Comparison of ENCODE assay signal across 9 cellular contexts in the genomic region with DNA sequence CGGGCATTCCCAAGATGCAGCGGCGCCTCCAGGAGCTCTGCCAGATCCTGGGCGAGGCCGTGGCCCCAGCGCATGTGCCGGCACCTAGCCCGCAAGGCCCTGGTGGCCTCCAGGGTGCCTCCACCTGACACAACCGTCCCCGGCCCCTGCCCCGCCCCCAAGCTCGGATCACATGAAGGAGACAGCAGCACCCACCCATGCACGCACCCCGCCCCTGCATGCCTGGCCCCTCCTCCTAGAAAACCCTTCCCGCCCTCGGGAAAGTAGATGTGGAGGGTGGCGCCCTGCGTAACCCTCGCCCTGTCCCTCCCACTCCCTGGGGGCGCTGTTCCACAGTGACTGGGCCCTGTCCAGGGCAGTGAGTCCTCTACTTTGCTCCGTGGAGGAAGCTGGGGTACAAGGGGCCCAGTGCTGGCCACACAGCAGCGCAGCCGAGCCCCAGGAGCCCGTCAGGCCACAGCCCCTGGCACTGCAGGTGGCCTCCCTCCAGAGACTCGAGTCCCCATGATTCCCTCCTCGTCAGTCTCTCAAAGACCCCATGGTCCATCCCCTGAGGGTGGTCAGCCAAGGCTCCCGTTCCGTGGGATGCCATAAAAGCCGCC. TPM values are rescaled to one million over a fixed set of nuclear protein-coding genes. Genes with fewer than 3 reads are reported as not detected.
A peak's percentile ranks its signal among the peaks of the same experiment; 100 is the strongest.
DNase-seq lines count a peak whose midpoint lies in the region; ATAC-seq, FAIRE-seq and TF ChIP-seq lines count a peak whose summit lies in the region.
"Not testable (repeated sequence)": the region's sequence is repeated elsewhere in the genome, so short reads cannot be mapped to it uniquely, and the experiment has no call there.
"Had no signal": no experiment of that assay in that cellular context is flagged by ENCODE, and none has a peak within 500 bp of the region (broad histone marks: within the 10 kb centered on the region; RNA-seq: fewer than 3 reads in every experiment).

No MANE protein-coding gene starts in this region.

- not testable (repeated sequence) for TF ChIP-seq EP300 in K562 (IDR thresholded peaks at IDR 0.05; ENCODE audit: low read length); ovary (IDR thresholded peaks at IDR 0.05); tibial nerve (IDR thresholded peaks at IDR 0.05)

- H3K9ac ChIP-seq in BLaER1 treated with 17β-estradiol and CSF1 and Interleukin-3, amounts not matched to agents 10 nM and 100 nM: peak overlapping the region in 3 of 11 experiments; percentile 8 to 44 (median 22); a peak in 1 of 22 replicates
- peak overlapping the region; percentile 44 for H3K9ac ChIP-seq in HUES6 (ENCODE audit: low read length)
- H3K9ac ChIP-seq in K562 (ENCODE audit: insufficient read depth in 1 of 2, low read depth in 2 of 2, low read length in 2 of 2): peak overlapping the region; percentile 78 to 89

- peak; percentile 83 for FAIRE-seq in K562 (lab: Jason Lieb, UNC)

- peak; percentile 81 for DNase-seq in NCI-H69 (lab: John Stamatoyannopoulos, UW)
- DNase-seq in K562 (ENCODE audit: extremely low read depth in 1 of 4, low spot score in 3 of 4): peak; percentile 76 to 95 (median 78)
- peak; percentile 32 for DNase-seq in fibroblast of villous mesenchyme (ENCODE audit: low read depth)
- peak; percentile 58 to 77 (median 64) for DNase-seq in ovary
- DNase-seq in tibial nerve (ENCODE audit: low spot score in 2 of 2): peak; percentile 73 to 77

- peak; percentile 33 to 63 (median 53); a peak in 4 of 6 replicates for TF ChIP-seq CTCF in K562 (IDR thresholded peaks at IDR 0.05 in 2 of 3, conservative IDR thresholded peaks at IDR 0.05 in 1 of 3; ENCODE audit: insufficient read depth in 2 of 3, low read depth in 1 of 3, low read length in 3 of 3)
- not testable (repeated sequence) for TF ChIP-seq CTCF in fibroblast of villous mesenchyme (IDR thresholded peaks at IDR 0.05; ENCODE audit: insufficient read depth, low read depth, low read length); ovary (IDR thresholded peaks at IDR 0.05); tibial nerve (IDR thresholded peaks at IDR 0.05)

- peaks cover 0 to 54% (median 21%) of the 10 kb centered on the region in 11 experiments; a peak in 15 of 22 replicates for H4K20me1 ChIP-seq in BLaER1 treated with 17β-estradiol and CSF1 and Interleukin-3, amounts not matched to agents 10 nM and 100 nM
- not testable (repeated sequence) for H4K20me1 ChIP-seq in K562 (replicated peaks; ENCODE audit: control insufficient read depth, insufficient read depth, low read length)

- ATAC-seq in K562: peak; percentile 88

- POLR2A ChIA-PET in K562 (lab: Yijun Ruan, JAX): interaction anchor here (0.7 kb wide), 2 partner anchors 179 to 680 kb away, joined by 3 to 5 read pairs; no protein-coding TSS in a partner anchor

- CTCF ChIA-PET in K562 (lab: Yijun Ruan, JAX; ENCODE audit: low intra/inter-chr PET ratio): not testable (repeated sequence)

- H2AFZ ChIP-seq in K562 (ENCODE audit: low read depth, low read length): peak overlapping the region; percentile 81

- BruUV-seq in K562 (replicated peaks; lab: Mats Ljungman, UMichigan): not testable (repeated sequence)

- intact Hi-C loops in K562 (cut with micrococcal nuclease): loop anchor here (1.0 kb wide), 1 partner anchor 17 kb away; no protein-coding TSS in a partner anchor
- intact Hi-C loops in ovary (cut with DNase I): not testable (repeated sequence)

- H3K4me1 ChIP-seq in BLaER1 treated with 17β-estradiol and CSF1 and Interleukin-3, amounts not matched to agents 10 nM and 100 nM: peaks cover 26 to 64% (median 54%) of the 10 kb centered on the region in 10 experiments
- H3K4me1 ChIP-seq in HUES6 (ENCODE audit: control insufficient read depth, insufficient read depth, low read length); ovary (ENCODE audit: insufficient read depth): not testable (repeated sequence)
- peaks cover 0 to 52% of the 10 kb centered on the region in 2 experiments; a peak in 3 of 5 replicates for H3K4me1 ChIP-seq in K562 (replicated peaks in 1 of 2; ENCODE audit: control insufficient read depth in 2 of 2, insufficient read depth in 2 of 2, low read length in 2 of 2)
- peaks cover 0 to 17% (median 4%) of the 10 kb centered on the region in 4 donors for H3K4me1 ChIP-seq in tibial nerve

- peak overlapping the region; percentile 48 to 75 (median 69) for H3K4me2 ChIP-seq in BLaER1 treated with 17β-estradiol and CSF1 and Interleukin-3, amounts not matched to agents 10 nM and 100 nM
- H3K4me2 ChIP-seq in K562 (ENCODE audit: insufficient read depth, low read length): peak overlapping the region; percentile 81

- peak; percentile 82 for TF ChIP-seq POLR2A in K562 (conservative IDR thresholded peaks at IDR 0.05)
- not testable (repeated sequence) for TF ChIP-seq POLR2A in ovary (IDR thresholded peaks at IDR 0.05); tibial nerve (IDR thresholded peaks at IDR 0.05)

- peaks cover 9 to 66% (median 35%) of the 10 kb centered on the region in 11 experiments; a peak in 20 of 22 replicates for H3K27me3 ChIP-seq in BLaER1 treated with 17β-estradiol and CSF1 and Interleukin-3, amounts not matched to agents 10 nM and 100 nM
- H3K27me3 ChIP-seq in HUES6 (ENCODE audit: control insufficient read depth, insufficient read depth, low read length); K562 (ENCODE audit: control insufficient read depth in 2 of 2, insufficient read depth in 2 of 2, low read length in 2 of 2); layer of hippocampus (ENCODE audit: control insufficient read depth, insufficient read depth, low read length); ovary; tibial nerve: not testable (repeated sequence)

- H3K79me2 ChIP-seq in K562 (ENCODE audit: control insufficient read depth, insufficient read depth, low read length): not testable (repeated sequence)

- H3K27ac ChIP-seq in BLaER1 treated with 17β-estradiol and CSF1 and Interleukin-3, amounts not matched to agents 10 nM and 100 nM; ovary: not testable (repeated sequence)
- peak overlapping the region; percentile 30; the same call in 1 of the 2 replicates for H3K27ac ChIP-seq in HUES6 (ENCODE audit: low read depth, low read length)
- H3K27ac ChIP-seq in K562 (ENCODE audit: extremely low read depth, low read depth, low read length): peak overlapping the region; percentile 79
- peak overlapping the region; percentile 30 for H3K27ac ChIP-seq in layer of hippocampus (ENCODE audit: low read depth, low read length)
- peak overlapping the region; percentile 30 to 81 (median 56) for H3K27ac ChIP-seq in tibial nerve

- 1% methylated on average over 10 of the region's 29 CpGs for WGBS in K562 (ENCODE audit: insufficient coverage, low coverage, missing lambda C conversion rate)
- 28 to 45% (median 45%) methylated on average over 15 to 28 of the region's 29 CpGs for WGBS in ovary, 3 donors
- WGBS in tibial nerve, 2 donors: 37 to 100% methylated on average over 1 to 29 of the region's 29 CpGs

- H3K36me3 ChIP-seq in BLaER1 treated with 17β-estradiol and CSF1 and Interleukin-3, amounts not matched to agents 10 nM and 100 nM: peaks cover 0 to 19% (median 0%) of the 10 kb centered on the region in 11 experiments; a peak in 3 of 22 replicates
- H3K36me3 ChIP-seq in HUES6 (ENCODE audit: control insufficient read depth, insufficient read depth, low read length); K562 (ENCODE audit: control insufficient read depth, insufficient read depth, low read length); ovary; tibial nerve: not testable (repeated sequence)

- not testable (repeated sequence) for H3K9me3 ChIP-seq in BLaER1 treated with 17β-estradiol and CSF1 and Interleukin-3, amounts not matched to agents 10 nM and 100 nM (replicated peaks in 1 of 11); HUES6 (ENCODE audit: control insufficient read depth, insufficient read depth, low read depth, low read length); K562 (replicated peaks; ENCODE audit: control insufficient read depth, insufficient read depth, low read depth, low read length); ovary; tibial nerve

- peak overlapping the region in 1 of 10 experiments; percentile 36; a peak in 1 of 20 replicates for H3K4me3 ChIP-seq in BLaER1 treated with 17β-estradiol and CSF1 and Interleukin-3, amounts not matched to agents 10 nM and 100 nM
- H3K4me3 ChIP-seq in HUES6 (ENCODE audit: low read depth, low read length): peak overlapping the region; percentile 65
- H3K4me3 ChIP-seq in K562: peak overlapping the region; percentile 42
- not testable (repeated sequence) for H3K4me3 ChIP-seq in fibroblast of villous mesenchyme (ENCODE audit: low read depth, low read length); ovary
- H3K4me3 ChIP-seq in tibial nerve: peak overlapping the region in 3 of 4 donors; percentile 9 to 23 (median 15)

- TF ChIP-seq RAD21 in K562 (CRISPR knock-in tag; conservative IDR thresholded peaks at IDR 0.05 in 1 of 2, IDR thresholded peaks at IDR 0.05 in 1 of 2): peak in 1 of 2 experiments; percentile 29; a peak in 2 of 4 replicates

- not testable (repeated sequence) for H3K9me1 ChIP-seq in K562 (ENCODE audit: control insufficient read depth, insufficient read depth, low read length)

- in situ Hi-C loops in K562 (cut with MboI): not testable (repeated sequence)

RNA-seq across cellular contexts. Expression of a gene that starts 19.1 kb away (rescaled TPM):
- total RNA-seq in K562 (2011; cell fraction: chromatin; rRNA removed; ENCODE audit: low replicate concordance): 3.4 and 16.6 TPM in 2 replicates
- 12.9 and 17.3 TPM in 2 replicates for total RNA-seq in K562 (2011; cell fraction: nucleolus; rRNA removed)
- 7.3 TPM in 2 replicates for total RNA-seq in K562 (2011; cell fraction: nucleoplasm; rRNA removed)
- total RNA-seq in K562 (2014; rRNA removed): 3.9 and 6.0 TPM in 2 replicates
- total RNA-seq in K562 (2014; rRNA removed; fragmentation: Illumina TruSeq; extraction: Trizol): 0.80 and 1.4 TPM in 2 replicates
- 2.8 and 3.1 TPM in 2 replicates for total RNA-seq in K562 (2015; rRNA removed; fragmentation: Illumina TruSeq; extraction: Trizol)
- 6.9 and 7.1 TPM in 2 replicates for total RNA-seq in K562 (2021)
- polyA plus RNA-seq in K562 (2011; rRNA removed): 1.6 and 3.8 TPM in 2 replicates
- 2.8 and 5.5 TPM in 2 replicates for polyA plus RNA-seq in K562 (2011; cell fraction: cytosol; rRNA removed)
- polyA plus RNA-seq in K562 (2011; cell fraction: nucleus; rRNA removed): 8.7 and 16.4 TPM in 2 replicates
- polyA plus RNA-seq in K562 (2012): 6.3 and 9.6 TPM in 2 replicates
- 2.2 and 3.5 TPM in 2 replicates for polyA plus RNA-seq in K562 (2014; fragmentation: Illumina TruSeq; extraction: Trizol)
- polyA plus RNA-seq in K562 (2014; fragmentation: Nextera tagmentation; extraction: Ambion mirVana): under 1 TPM; 0.07 to 0.18 TPM
- 3.8 and 5.2 TPM in 2 replicates for polyA plus RNA-seq in K562 (2014; rRNA removed)
- 1.8 and 2.6 TPM in 2 replicates for polyA minus RNA-seq in K562 (2011; rRNA and poly(A)+ RNA removed)
- 4.3 and 4.4 TPM in 2 replicates for polyA minus RNA-seq in K562 (2011; cell fraction: cytosol; rRNA and poly(A)+ RNA removed)
- polyA minus RNA-seq in K562 (2011; cell fraction: nucleus; rRNA and poly(A)+ RNA removed): 7.9 and 8.4 TPM in 2 replicates
- 15.5 and 19.3 TPM in 2 replicates for total RNA-seq in fibroblast of villous mesenchyme
- total RNA-seq in ovary: 10 to 100 TPM in 1 of 7 donors, 1 to 10 TPM in 6; 6.1 to 11.1 (median 9.1) TPM
- polyA plus RNA-seq in ovary: 1 to 10 TPM; 1.4 to 5.1 TPM
- total RNA-seq in tibial nerve: 10 to 100 TPM; 13.0 to 36.6 (median 15.0) TPM

RNA-seq across cellular contexts. Expression of a gene that starts 19.5 kb away (rescaled TPM):
- 194 and 313 TPM in 2 replicates for total RNA-seq in K562 (2011; cell fraction: chromatin; rRNA removed; ENCODE audit: low replicate concordance)
- 389 and 398 TPM in 2 replicates for total RNA-seq in K562 (2011; cell fraction: nucleolus; rRNA removed)
- total RNA-seq in K562 (2011; cell fraction: nucleoplasm; rRNA removed): 299 and 322 TPM in 2 replicates
- total RNA-seq in K562 (2014; rRNA removed) (156 and 184 TPM in 2 replicates), K562 (2014; rRNA removed; fragmentation: Illumina TruSeq; extraction: Trizol) (206 and 225 TPM in 2 replicates), K562 (2015; rRNA removed; fragmentation: Illumina TruSeq; extraction: Trizol) (170 and 173 TPM in 2 replicates), K562 (2021) (261 and 262 TPM in 2 replicates), fibroblast of villous mesenchyme (105 and 127 TPM in 2 replicates), ovary (100 to 1,000 TPM in 5 of 7 donors, 10 to 100 TPM in 2; 53.7 to 146 (median 126) TPM), tibial nerve (100 to 1,000 TPM in 3 of 4 donors, 10 to 100 TPM in 1; 99.0 to 126 (median 114) TPM)
- polyA plus RNA-seq in K562 (2011; rRNA removed) (157 and 186 TPM in 2 replicates), K562 (2014; fragmentation: Illumina TruSeq; extraction: Trizol) (188 and 219 TPM in 2 replicates), K562 (2014; fragmentation: Nextera tagmentation; extraction: Ambion mirVana) (100 to 1,000 TPM; 562 to 683 TPM), K562 (2014; rRNA removed) (175 and 176 TPM in 2 replicates), ovary (100 to 1,000 TPM; 151 to 195 TPM)
- 164 and 227 TPM in 2 replicates for polyA plus RNA-seq in K562 (2011; cell fraction: cytosol; rRNA removed)
- 115 and 116 TPM in 2 replicates for polyA plus RNA-seq in K562 (2011; cell fraction: nucleus; rRNA removed)
- 235 and 441 TPM in 2 replicates for polyA plus RNA-seq in K562 (2012)
- polyA minus RNA-seq in K562 (2011; rRNA and poly(A)+ RNA removed): 177 and 181 TPM in 2 replicates
- 74.4 and 86.4 TPM in 2 replicates for polyA minus RNA-seq in K562 (2011; cell fraction: cytosol; rRNA and poly(A)+ RNA removed)
- polyA minus RNA-seq in K562 (2011; cell fraction: nucleus; rRNA and poly(A)+ RNA removed): 30.8 and 43.7 TPM in 2 replicates

RNA-seq across cellular contexts. Expression of a gene that starts 20.3 kb away (rescaled TPM):
- 2.4 and 18.7 TPM in 2 replicates for total RNA-seq in K562 (2011; cell fraction: chromatin; rRNA removed; ENCODE audit: low replicate concordance)
- 5.5 and 11.0 TPM in 2 replicates for total RNA-seq in K562 (2011; cell fraction: nucleolus; rRNA removed)
- total RNA-seq in K562 (2011; cell fraction: nucleoplasm; rRNA removed): 3.1 and 3.7 TPM in 2 replicates
- total RNA-seq in K562 (2014; rRNA removed): 1.6 and 2.0 TPM in 2 replicates
- 0.22 TPM in 1 of 2 replicates, not detected in the other for total RNA-seq in K562 (2014; rRNA removed; fragmentation: Illumina TruSeq; extraction: Trizol)
- 0.25 and 0.72 TPM in 2 replicates for total RNA-seq in K562 (2015; rRNA removed; fragmentation: Illumina TruSeq; extraction: Trizol)
- total RNA-seq in K562 (2021): 1.6 TPM in 2 replicates
- polyA plus RNA-seq in K562 (2011; rRNA removed): 1.5 and 2.4 TPM in 2 replicates
- polyA plus RNA-seq in K562 (2011; cell fraction: cytosol; rRNA removed): 0.63 and 1.1 TPM in 2 replicates
- 12.2 and 14.5 TPM in 2 replicates for polyA plus RNA-seq in K562 (2011; cell fraction: nucleus; rRNA removed)
- polyA plus RNA-seq in K562 (2012): 0.94 and 1.7 TPM in 2 replicates
- 0.40 and 0.50 TPM in 2 replicates for polyA plus RNA-seq in K562 (2014; fragmentation: Illumina TruSeq; extraction: Trizol)
- polyA plus RNA-seq in K562 (2014; fragmentation: Nextera tagmentation; extraction: Ambion mirVana): not detected
- polyA plus RNA-seq in K562 (2014; rRNA removed): 1.4 and 1.6 TPM in 2 replicates
- polyA minus RNA-seq in K562 (2011; rRNA and poly(A)+ RNA removed): 0.81 and 1.2 TPM in 2 replicates
- polyA minus RNA-seq in K562 (2011; cell fraction: cytosol; rRNA and poly(A)+ RNA removed): 1.2 and 2.0 TPM in 2 replicates
- polyA minus RNA-seq in K562 (2011; cell fraction: nucleus; rRNA and poly(A)+ RNA removed): 4.0 and 4.3 TPM in 2 replicates
- total RNA-seq in fibroblast of villous mesenchyme: 3.0 and 3.5 TPM in 2 replicates
- total RNA-seq in ovary: 1 to 10 TPM in 3 of 7 donors, under 1 TPM in 4; 0.46 to 5.0 (median 0.95) TPM
- 1 to 10 TPM in 1 of 2 donors, under 1 TPM in 1; 0.79 to 3.6 TPM for polyA plus RNA-seq in ovary
- 10 to 100 TPM; 45.4 to 77.7 (median 50.3) TPM for total RNA-seq in tibial nerve

RNA-seq across cellular contexts. Expression of a gene that starts 37.1 kb away (rescaled TPM):
- 0.42 TPM in 1 of 2 replicates, not detected in the other for total RNA-seq in K562 (2011; cell fraction: chromatin; rRNA removed; ENCODE audit: low replicate concordance)
- total RNA-seq in K562 (2011; cell fraction: nucleolus; rRNA removed): 0.17 and 0.39 TPM in 2 replicates
- 0.07 TPM in 1 of 2 replicates, not detected in the other for total RNA-seq in K562 (2011; cell fraction: nucleoplasm; rRNA removed)
- total RNA-seq in K562 (2014; rRNA removed) (0.09 TPM in 1 of 2 replicates, not detected in the other), K562 (2014; rRNA removed; fragmentation: Illumina TruSeq; extraction: Trizol) (not detected in 2 replicates), K562 (2015; rRNA removed; fragmentation: Illumina TruSeq; extraction: Trizol) (not detected in 2 replicates), K562 (2021) (0.04 TPM in 1 of 2 replicates, not detected in the other), fibroblast of villous mesenchyme (0.86 and 0.97 TPM in 2 replicates), ovary (1 to 10 TPM; 1.1 to 2.1 (median 1.6) TPM), tibial nerve (1 to 10 TPM in 2 of 4 donors, under 1 TPM in 2; 0.87 to 5.1 (median 1.4) TPM)
- polyA plus RNA-seq in K562 (2011; rRNA removed) (0.01 and 0.12 TPM in 2 replicates), K562 (2014; fragmentation: Illumina TruSeq; extraction: Trizol) (0.03 TPM in 1 of 2 replicates, not detected in the other), K562 (2014; fragmentation: Nextera tagmentation; extraction: Ambion mirVana) (under 1 TPM; 0.04 to 0.06 TPM), K562 (2014; rRNA removed) (0.03 and 0.07 TPM in 2 replicates), ovary (under 1 TPM; 0.25 to 0.65 TPM)
- 0.03 and 0.15 TPM in 2 replicates for polyA plus RNA-seq in K562 (2011; cell fraction: cytosol; rRNA removed)
- 0.07 and 0.27 TPM in 2 replicates for polyA plus RNA-seq in K562 (2011; cell fraction: nucleus; rRNA removed)
- 0.84 and 1.1 TPM in 2 replicates for polyA plus RNA-seq in K562 (2012)
- polyA minus RNA-seq in K562 (2011; rRNA and poly(A)+ RNA removed): not detected in 2 replicates
- polyA minus RNA-seq in K562 (2011; cell fraction: cytosol; rRNA and poly(A)+ RNA removed): not detected in 2 replicates
- polyA minus RNA-seq in K562 (2011; cell fraction: nucleus; rRNA and poly(A)+ RNA removed): 0.11 and 0.13 TPM in 2 replicates
- total RNA-seq: activated CD4-positive, alpha-beta T cell treated with anti-CD3 and anti-CD28 coated beads for 36 hours had no signal

RNA-seq across cellular contexts. Expression of a gene that starts 50.5 kb away (rescaled TPM):
- total RNA-seq in K562 (2011; cell fraction: chromatin; rRNA removed; ENCODE audit: low replicate concordance): 85.9 and 295 TPM in 2 replicates
- total RNA-seq in K562 (2011; cell fraction: nucleolus; rRNA removed): 142 and 145 TPM in 2 replicates
- 98.2 and 107 TPM in 2 replicates for total RNA-seq in K562 (2011; cell fraction: nucleoplasm; rRNA removed)
- 62.4 and 70.5 TPM in 2 replicates for total RNA-seq in K562 (2014; rRNA removed)
- total RNA-seq in K562 (2014; rRNA removed; fragmentation: Illumina TruSeq; extraction: Trizol): 16.3 and 30.6 TPM in 2 replicates
- total RNA-seq in K562 (2015; rRNA removed; fragmentation: Illumina TruSeq; extraction: Trizol): 34.1 and 39.2 TPM in 2 replicates
- total RNA-seq in K562 (2021): 64.0 and 67.1 TPM in 2 replicates
- polyA plus RNA-seq in K562 (2011; rRNA removed): 37.9 and 74.6 TPM in 2 replicates
- polyA plus RNA-seq in K562 (2011; cell fraction: cytosol; rRNA removed): 81.4 and 108 TPM in 2 replicates
- 174 and 207 TPM in 2 replicates for polyA plus RNA-seq in K562 (2011; cell fraction: nucleus; rRNA removed)
- polyA plus RNA-seq in K562 (2012): 78.2 and 88.3 TPM in 2 replicates
- polyA plus RNA-seq in K562 (2014; fragmentation: Illumina TruSeq; extraction: Trizol): 72.5 and 80.1 TPM in 2 replicates
- 10 to 100 TPM; 24.3 to 36.4 TPM for polyA plus RNA-seq in K562 (2014; fragmentation: Nextera tagmentation; extraction: Ambion mirVana)
- 63.2 and 69.3 TPM in 2 replicates for polyA plus RNA-seq in K562 (2014; rRNA removed)
- 72.5 and 76.8 TPM in 2 replicates for polyA minus RNA-seq in K562 (2011; rRNA and poly(A)+ RNA removed)
- polyA minus RNA-seq in K562 (2011; cell fraction: cytosol; rRNA and poly(A)+ RNA removed): 47.7 and 58.4 TPM in 2 replicates
- 49.9 and 58.3 TPM in 2 replicates for polyA minus RNA-seq in K562 (2011; cell fraction: nucleus; rRNA and poly(A)+ RNA removed)
- total RNA-seq in fibroblast of villous mesenchyme: 37.4 and 40.2 TPM in 2 replicates
- 10 to 100 TPM; 48.5 to 58.5 (median 54.7) TPM for total RNA-seq in ovary
- polyA plus RNA-seq in ovary: 10 to 100 TPM; 41.3 to 44.2 TPM
- 100 to 1,000 TPM in 1 of 4 donors, 10 to 100 TPM in 3; 48.9 to 101 (median 83.2) TPM for total RNA-seq in tibial nerve
